Comparison of ENCODE assay signal across 27 cellular contexts in the genomic region with DNA sequence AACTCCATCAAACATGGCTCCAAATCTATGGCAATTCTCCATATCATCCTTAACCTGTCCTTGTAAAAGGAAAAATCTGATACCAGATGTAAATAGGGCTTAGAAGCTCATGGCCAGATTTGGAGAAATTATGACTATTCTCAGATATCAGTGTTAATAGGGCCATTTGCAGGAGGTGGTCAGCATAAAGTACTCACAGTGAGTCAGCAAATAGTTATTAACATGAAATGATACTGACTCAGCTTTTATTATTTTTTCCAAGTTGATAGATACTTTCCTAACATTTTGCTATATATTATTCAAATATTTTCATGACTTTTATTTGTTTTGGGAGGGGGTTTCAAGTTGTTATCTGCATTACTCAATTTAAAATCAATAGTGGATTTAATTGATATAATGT. TPM values are rescaled to one million over a fixed set of nuclear protein-coding genes. Genes with fewer than 3 reads are reported as not detected.
"Had no signal": no experiment of that assay in that cellular context is flagged by ENCODE, and none has a peak within 500 bp of the region (broad histone marks: within the 10 kb centered on the region; RNA-seq: fewer than 3 reads in every experiment).

No MANE protein-coding gene starts in this region.

- H3K36me3 ChIP-seq: gastrocnemius medialis, ovary, tibial artery had no signal

- H3K27me3 ChIP-seq: gastrocnemius medialis, ovary, testis, tibial artery had no signal

- ATAC-seq: gastrocnemius medialis; left lobe of liver; natural killer cell; psoas muscle; right cardiac atrium; stimulated activated effector memory CD8-positive, alpha-beta T cell treated with anti-CD3 and anti-CD28 coated beads, Interleukin-12 subunit alpha, Interleukin-12 subunit beta, amount 100 ng/mL, for 72 hours; stimulated activated naive CD8-positive, alpha-beta T cell treated with anti-CD3 and anti-CD28 coated beads, Interleukin-15, Interleukin-2, amounts not matched to agents 100 U/mL and 50 U/mL, for 24 hours had no signal

- FAIRE-seq: colon, kidney had no signal

- H3K27ac ChIP-seq: gastrocnemius medialis, ovary, psoas muscle, testis, tibial artery had no signal

- H3K9me3 ChIP-seq: gastrocnemius medialis, ovary, psoas muscle, testis, tibial artery had no signal

- H3K4me1 ChIP-seq: gastrocnemius medialis, psoas muscle, testis, tibial artery had no signal

- DNase-seq: dermis blood vessel endothelial cell; effector memory CD4-positive, alpha-beta T cell; erythroblast; foreskin fibroblast; gastrocnemius medialis; head of caudate nucleus; kidney; natural killer cell; occipital lobe; ovary; posterior cingulate gyrus; psoas muscle; right cardiac atrium; stimulated activated CD4-positive, alpha-beta T cell treated with anti-CD3 and anti-CD28 coated beads, Interleukin-2, amount 100 ng/mL, for 24 hours; stimulated activated CD4-positive, alpha-beta T cell treated with anti-CD3 and anti-CD28 coated beads, Interleukin-4, amount 100 ng/mL, for 24 hours; stimulated activated naive CD8-positive, alpha-beta T cell treated with anti-CD3 and anti-CD28 coated beads, Interleukin-15, Interleukin-2, amounts not matched to agents 100 U/mL and 50 U/mL, for 24 hours; substantia nigra; testis; tibial artery had no signal

- H3K4me3 ChIP-seq: gastrocnemius medialis, lung, ovary, psoas muscle, testis, tibial artery had no signal

RNA-seq across cellular contexts. Expression of gene IQCJ, which starts 11.5 kb away (rescaled TPM):
- total RNA-seq: dermis blood vessel endothelial cell, gastrocnemius medialis, glomerular endothelial cell, kidney, left lobe of liver, liver, mononuclear cell, natural killer cell had no signal
- polyA plus RNA-seq: liver, lung, ovary, urinary bladder had no signal
